Comparison of ENCODE assay signal across 8 cellular contexts in genomic region chr2:203650860-203651613, GRCh38. TPM values are rescaled to one million over a fixed set of nuclear protein-coding genes. Genes with fewer than 3 reads are reported as not detected.
DNase-seq lines count a peak whose midpoint lies in the region; ATAC-seq, FAIRE-seq and TF ChIP-seq lines count a peak whose summit lies in the region.

No MANE protein-coding gene starts in this region.

- no peak for TF ChIP-seq POLR2A in thyroid gland (IDR thresholded peaks at IDR 0.05)

- WGBS in thyroid gland, 2 donors = 47 to 62% methylated on average over 4 of the region's 4 CpGs

- H3K36me3 ChIP-seq in BLaER1 (no peaks in the 10 kb centered on the region), thyroid gland (no peaks in the 10 kb centered on the region)

- H3K4me1 ChIP-seq in BLaER1 = peaks cover 21% of the 10 kb centered on the region
- H3K4me1 ChIP-seq in thyroid gland = peaks cover 22 to 25% of the 10 kb centered on the region in 2 donors

- no peaks in the 10 kb centered on the region for H4K20me1 ChIP-seq in BLaER1

- in situ Hi-C loops in astrocyte of the cerebellum (cut with HindIII; ENCODE audit: low sequenced_read_pairs) = no loop called here

- ATAC-seq in GM18909 (IDR thresholded peaks at IDR 0.05; ENCODE audit: poor library complexity, unreplicated experiment) = peak; percentile 40

- DNase-seq in NCI-H2227 (lab: John Stamatoyannopoulos, UW; ENCODE audit: unreplicated experiment) (peak; percentile 78), astrocyte of the cerebellum (ENCODE audit: low read depth) (peak; percentile 28), thyroid gland (peak; percentile 59 to 62), mesenteric fat pad (ENCODE audit: low spot score) (no peak)
- DNase-seq in activated effector memory CD4-positive, alpha-beta T cell treated with anti-CD3 and anti-CD28 coated beads, Interleukin-2, amount 50 U/mL, for 16 hours = no peak

- intact Hi-C loops in thyroid gland (cut with DNase I) = loop anchor here (10.0 kb wide), 2 partner anchors 166 to 416 kb away; partner anchors contain the start of gene CYP20A1

- no peaks in the 10 kb centered on the region for H3K27me3 ChIP-seq in BLaER1
- H3K27me3 ChIP-seq in thyroid gland = no peaks in the 10 kb centered on the region

- H3K9me3 ChIP-seq in BLaER1 (peaks cover 8% of the 10 kb centered on the region), thyroid gland (no peaks in the 10 kb centered on the region)

- H3K9ac ChIP-seq in BLaER1 = no peak overlapping the region

- FAIRE-seq in islet of Langerhans (lab: Jason Lieb, UNC) = peak; percentile 99

- H3K4me2 ChIP-seq in BLaER1 = peak overlapping the region; percentile 49

- H3K27ac ChIP-seq in BLaER1 = no peak overlapping the region
- H3K27ac ChIP-seq in thyroid gland = peak overlapping the region; percentile 65 to 81 (median 68)

- H3K4me3 ChIP-seq in BLaER1 (no peak overlapping the region), astrocyte of the cerebellum (ENCODE audit: low read depth, low read length) (no peak overlapping the region), thyroid gland (replicated peaks in 1 of 3) (no peak overlapping the region)

- TF ChIP-seq CTCF in astrocyte of the cerebellum (IDR thresholded peaks at IDR 0.05; ENCODE audit: low read depth, low read length, missing control alignments) = no peak
- TF ChIP-seq CTCF in thyroid gland (IDR thresholded peaks at IDR 0.05) = peak in 4 of 6 experiments; percentile 47 to 73 (median 68)

RNA-seq across cellular contexts. Expression of gene CD28, which starts 55.4 kb away (rescaled TPM):
- total RNA-seq in thyroid gland (1 to 10 TPM in 1 of 4 donors, under 1 TPM in 3; 0.20 to 1.3 (median 0.51) TPM), mesenteric fat pad (15.7 TPM)

Comparison
In these comparisons a context has a peak if more than half of its experiments do, and no peak if none do; other contexts are left out.
1. DNase-seq: peak in NCI-H2227 (single experiment), astrocyte of the cerebellum (single experiment) and thyroid gland (2 of 2); none in activated effector memory CD4-positive, alpha-beta T cell treated with anti-CD3 and anti-CD28 coated beads, Interleukin-2, amount 50 U/mL, for 16 hours (single experiment) and mesenteric fat pad (single experiment).